Comparison of ENCODE assay signal across 20 cellular contexts in genomic region chr18:14221689-14222088, GRCh38.
"Had no signal": no experiment of that assay in that cellular context is flagged by ENCODE, and none has a peak within 500 bp of the region (broad histone marks: within the 10 kb centered on the region; RNA-seq: fewer than 3 reads in every experiment).

No MANE protein-coding gene starts in this region.

- H3K27me3 ChIP-seq: left lung, right atrium auricular region, thyroid gland, upper lobe of right lung had no signal

- ATAC-seq: activated T-cell treated with anti-CD3 and anti-CD28 coated beads, Interleukin-2, amount 50 U/mL, for 72 hours; left lung; naive thymus-derived CD4-positive, alpha-beta T cell; psoas muscle; stimulated activated naive CD8-positive, alpha-beta T cell treated with anti-CD3 and anti-CD28 coated beads, Interleukin-15, Interleukin-2, amounts not matched to agents 100 U/mL and 50 U/mL, for 24 hours; upper lobe of right lung had no signal

- H3K36me3 ChIP-seq: left lung, right atrium auricular region, thyroid gland, upper lobe of right lung had no signal

- H3K4me3 ChIP-seq: left lung, psoas muscle, right atrium auricular region, thyroid gland, upper lobe of right lung had no signal

- DNase-seq: activated CD4-positive, alpha-beta memory T cell treated with anti-CD3 and anti-CD28 coated beads, Interleukin-2, amount 10 ng/mL, durations not matched to agents 7 days and 5 days; activated CD4-positive, alpha-beta T cell treated with anti-CD3 and anti-CD28 coated beads, Interleukin-2, amount 10 ng/mL, durations not matched to agents 24 days and 14 days; activated CD4-positive, CD25-positive, alpha-beta regulatory T cell; activated effector memory CD4-positive, alpha-beta T cell treated with Interleukin-2 at 50 U/mL for 16 hours; activated naive CD4-positive, alpha-beta T cell treated with anti-CD3 and anti-CD28 coated beads for 36 hours; activated naive CD8-positive, alpha-beta T cell treated with anti-CD3 and anti-CD28 coated beads, Interleukin-2, amount 10 ng/mL, durations not matched to agents 7 days and 5 days; activated T-cell treated with anti-CD3 and anti-CD28 coated beads, Interleukin-2, amount 50 U/mL, for 72 hours; amniotic stem cell; immature natural killer cell; kidney glomerular epithelial cell; naive thymus-derived CD4-positive, alpha-beta T cell; occipital lobe; psoas muscle; stimulated activated CD4-positive, alpha-beta T cell treated with anti-CD3 and anti-CD28 coated beads, Interleukin-4, amount 100 ng/mL, for 24 hours; stimulated activated naive CD8-positive, alpha-beta T cell treated with anti-CD3 and anti-CD28 coated beads, Interleukin-15, Interleukin-2, amounts not matched to agents 100 U/mL and 50 U/mL, for 24 hours; T1000; thyroid gland; upper lobe of right lung had no signal

- H3K27ac ChIP-seq: left lung, psoas muscle, right atrium auricular region, thyroid gland, upper lobe of right lung had no signal

- H3K9me3 ChIP-seq: psoas muscle, right atrium auricular region, thyroid gland, upper lobe of right lung had no signal

- H3K4me1 ChIP-seq: left lung, psoas muscle, right atrium auricular region, thyroid gland, upper lobe of right lung had no signal
